Comparison of ENCODE assay signal across 8 cellular contexts in the genomic region with DNA sequence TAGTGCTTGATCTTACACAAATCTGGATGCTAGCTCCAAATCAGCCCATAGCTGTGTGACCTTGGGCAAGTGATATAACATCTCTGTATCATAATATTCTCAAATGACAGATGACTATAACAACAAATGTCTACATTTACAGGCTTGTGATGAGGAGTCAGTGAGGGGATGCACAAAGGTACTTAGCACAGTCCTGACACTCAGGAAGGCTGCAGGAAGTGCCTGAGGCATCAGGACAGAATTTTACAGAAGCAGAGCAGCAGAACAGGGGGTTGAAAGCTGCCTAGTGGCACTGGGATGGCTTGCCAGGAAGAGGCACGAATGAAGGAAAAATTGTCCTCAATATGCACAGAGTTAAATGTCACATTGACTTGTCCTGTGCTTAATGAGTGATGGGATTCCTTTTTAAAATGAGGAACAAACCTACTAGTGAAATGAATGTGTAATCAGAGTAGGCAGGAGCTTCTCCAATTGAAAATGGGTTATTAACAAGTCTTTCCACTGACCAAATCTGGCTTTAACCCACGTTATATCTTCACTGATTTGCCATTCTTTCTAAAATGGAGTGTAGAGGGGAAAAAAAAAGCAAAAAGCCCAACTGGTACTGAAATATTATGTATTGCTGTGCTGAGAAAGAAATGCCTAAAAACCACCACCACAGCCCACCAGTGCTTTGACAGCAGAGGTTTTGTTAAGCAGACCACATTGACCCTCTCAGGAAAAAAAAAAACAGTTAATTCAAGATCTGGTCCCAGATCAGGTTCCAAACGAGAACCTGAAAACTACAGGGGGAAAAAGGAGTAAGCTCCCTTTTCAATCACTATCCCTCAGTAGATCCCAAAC. TPM values are rescaled to one million over a fixed set of nuclear protein-coding genes. Genes with fewer than 3 reads are reported as not detected.
A peak's percentile ranks its signal among the peaks of the same experiment; 100 is the strongest.
DNase-seq lines count a peak whose midpoint lies in the region; ATAC-seq and TF ChIP-seq lines count a peak whose summit lies in the region.

No MANE protein-coding gene starts in this region.

- in situ Hi-C loops in GM23248 (cut with MboI): loop anchor here (10.0 to 25.0 kb wide), 2 partner anchors 319 to 547 kb away; no protein-coding TSS in a partner anchor

- TF ChIP-seq CTCF in DND-41 (IDR thresholded peaks at IDR 0.05; ENCODE audit: borderline replicate concordance, extremely low read depth, low read length, poor library complexity, severe bottlenecking) (no peak), hepatocyte (IDR thresholded peaks at IDR 0.05; ENCODE audit: poor library complexity) (no peak), vagina (IDR thresholded peaks at IDR 0.05) (no peak)

- H3K9me2 ChIP-seq in GM23248 (ENCODE audit: insufficient read depth) (no peaks in the 10 kb centered on the region), hepatocyte (replicated peaks; ENCODE audit: insufficient read depth) (no peaks in the 10 kb centered on the region), Karpas-422 (replicated peaks; ENCODE audit: insufficient read depth, low read length) (no peaks in the 10 kb centered on the region)

- H3K9me3 ChIP-seq in DND-41 (ENCODE audit: insufficient read depth, low read length, severe bottlenecking) (no peaks in the 10 kb centered on the region), GM23248 (ENCODE audit: low read depth) (no peaks in the 10 kb centered on the region), hepatocyte (ENCODE audit: low read depth) (no peaks in the 10 kb centered on the region), vagina (no peaks in the 10 kb centered on the region), Karpas-422 (ENCODE audit: low read length) (no peaks in the 10 kb centered on the region)

- peak overlapping the region in 1 of 2 experiments; percentile 37; a peak in 2 of 4 replicates for H3K4me3 ChIP-seq in DND-41 (ENCODE audit: low read depth in 1 of 2, low read length in 2 of 2)
- H3K4me3 ChIP-seq in GM23248: peak overlapping the region; percentile 45
- H3K4me3 ChIP-seq in hepatocyte: no peak overlapping the region
- peak overlapping the region in 1 of 2 donors; percentile 1 for H3K4me3 ChIP-seq in vagina
- no peak overlapping the region for H3K4me3 ChIP-seq in Karpas-422 (ENCODE audit: low read length)

- intact Hi-C loops in vagina (cut with DNase I): no loop called here

- H3K9ac ChIP-seq in DND-41 (ENCODE audit: low read depth, low read length) (peak overlapping the region; percentile 15; the same call in 1 of the 2 replicates), GM23248 (peak overlapping the region; percentile 47), Karpas-422 (ENCODE audit: low read length) (no peak overlapping the region)

- 42 to 70% methylated on average over 3 of the region's 3 CpGs for WGBS in GM23248 (ENCODE audit: low coverage in 1 of 2, low lambda C conversion rate in 2 of 2, missing lambda C conversion rate in 2 of 2), 2 experiments
- 71% methylated on average over 3 of the region's 3 CpGs for WGBS in hepatocyte (ENCODE audit: low lambda C conversion rate, missing lambda C conversion rate)

- no peak for TF ChIP-seq POLR2A in vagina (IDR thresholded peaks at IDR 0.05)

- H4K20me1 ChIP-seq in DND-41 (ENCODE audit: insufficient read depth, low read length) (peaks cover 67% of the 10 kb centered on the region), GM23248 (ENCODE audit: insufficient read depth) (no peaks in the 10 kb centered on the region), hepatocyte (ENCODE audit: insufficient read depth, poor library complexity, severe bottlenecking) (peaks cover 54% of the 10 kb centered on the region), Karpas-422 (ENCODE audit: insufficient read depth, low read depth, low read length) (peaks cover 54% of the 10 kb centered on the region)

- H3K79me2 ChIP-seq in DND-41 (ENCODE audit: insufficient read depth, low read length): peaks cover 100% of the 10 kb centered on the region
- peaks cover 98% of the 10 kb centered on the region for H3K79me2 ChIP-seq in GM23248 (ENCODE audit: insufficient read depth)
- peaks cover 98% of the 10 kb centered on the region for H3K79me2 ChIP-seq in hepatocyte
- peaks cover 28% of the 10 kb centered on the region for H3K79me2 ChIP-seq in Karpas-422 (ENCODE audit: low read length)

- H2AFZ ChIP-seq in DND-41 (ENCODE audit: low read depth, low read length) (no peak overlapping the region), GM23248 (no peak overlapping the region), hepatocyte (no peak overlapping the region), Karpas-422 (ENCODE audit: low read length) (no peak overlapping the region)

- H3K27ac ChIP-seq in DND-41 (ENCODE audit: low read length): peak overlapping the region; percentile 64
- peak overlapping the region; percentile 93 for H3K27ac ChIP-seq in GM23248
- peak overlapping the region; percentile 20 for H3K27ac ChIP-seq in hepatocyte
- H3K27ac ChIP-seq in vagina: peak overlapping the region; percentile 100
- no peak overlapping the region for H3K27ac ChIP-seq in Karpas-422 (ENCODE audit: low read length)

- peaks cover 79% of the 10 kb centered on the region for H3K4me1 ChIP-seq in DND-41 (ENCODE audit: insufficient read depth, low read length)
- H3K4me1 ChIP-seq in GM23248 (ENCODE audit: insufficient read depth): peaks cover 66% of the 10 kb centered on the region
- H3K4me1 ChIP-seq in hepatocyte (ENCODE audit: insufficient read depth): peaks cover 55% of the 10 kb centered on the region
- peaks cover 83% of the 10 kb centered on the region for H3K4me1 ChIP-seq in vagina
- peaks cover 33% of the 10 kb centered on the region for H3K4me1 ChIP-seq in Karpas-422 (ENCODE audit: low read length)

- peaks cover 50% of the 10 kb centered on the region for H3F3A ChIP-seq in GM23248 (ENCODE audit: insufficient read depth)

- H3K27me3 ChIP-seq in DND-41 (ENCODE audit: insufficient read depth, low read length, poor library complexity): no peaks in the 10 kb centered on the region
- H3K27me3 ChIP-seq in GM23248 (replicated peaks; ENCODE audit: insufficient read depth): no peaks in the 10 kb centered on the region
- no peaks in the 10 kb centered on the region for H3K27me3 ChIP-seq in hepatocyte
- no peaks in the 10 kb centered on the region for H3K27me3 ChIP-seq in vagina
- no peaks in the 10 kb centered on the region for H3K27me3 ChIP-seq in Karpas-422 (ENCODE audit: low read length)

- ATAC-seq in DND-41 (ENCODE audit: insufficient read depth, low read depth) (peak; percentile 43), SK-N-SH treated with all-trans-retinoic acid at 6 μM for 48 hours (peak; percentile 7), HG02763 (IDR thresholded peaks at IDR 0.05; ENCODE audit: unreplicated experiment) (no peak)

- H3K36me3 ChIP-seq in DND-41 (ENCODE audit: insufficient read depth, low read length): peaks cover 43% of the 10 kb centered on the region
- H3K36me3 ChIP-seq in GM23248 (ENCODE audit: low read depth): no peaks in the 10 kb centered on the region
- H3K36me3 ChIP-seq in hepatocyte (replicated peaks; ENCODE audit: insufficient read depth, low read depth): no peaks in the 10 kb centered on the region
- H3K36me3 ChIP-seq in vagina: no peaks in the 10 kb centered on the region
- no peaks in the 10 kb centered on the region for H3K36me3 ChIP-seq in Karpas-422 (ENCODE audit: insufficient read depth, low read length)

- DNase-seq in DND-41 (no peak), GM23248 (no peak), hepatocyte (ENCODE audit: low spot score) (no peak), vagina (ENCODE audit: extremely low spot score in 2 of 2) (no peak), NCI-H1092 (lab: John Stamatoyannopoulos, UW) (no peak), Karpas-422 (no peak)

- H3K4me2 ChIP-seq in DND-41 (ENCODE audit: insufficient read depth, low read length): peak overlapping the region; percentile 63
- H3K4me2 ChIP-seq in GM23248 (ENCODE audit: unreplicated experiment): peak overlapping the region; percentile 59
- peak overlapping the region; percentile 21 for H3K4me2 ChIP-seq in hepatocyte
- no peak overlapping the region for H3K4me2 ChIP-seq in Karpas-422 (ENCODE audit: low read depth, low read length, poor library complexity, severe bottlenecking)

TF ChIP-seq in SK-N-SH treated with all-trans-retinoic acid at 6 μM for 48 hours, 23 proteins besides CTCF, POLR2A, EP300 and RAD21 (continues in another document):
- TF ChIP-seq ZFP30 (CRISPR knock-in tag; IDR thresholded peaks at IDR 0.05) (no peak), BACH2 (CRISPR knock-in tag; IDR thresholded peaks at IDR 0.05; ENCODE audit: borderline replicate concordance) (no peak), CSDC2 (CRISPR knock-in tag; IDR thresholded peaks at IDR 0.05) (no peak)
- TF ChIP-seq, protein P1, sequence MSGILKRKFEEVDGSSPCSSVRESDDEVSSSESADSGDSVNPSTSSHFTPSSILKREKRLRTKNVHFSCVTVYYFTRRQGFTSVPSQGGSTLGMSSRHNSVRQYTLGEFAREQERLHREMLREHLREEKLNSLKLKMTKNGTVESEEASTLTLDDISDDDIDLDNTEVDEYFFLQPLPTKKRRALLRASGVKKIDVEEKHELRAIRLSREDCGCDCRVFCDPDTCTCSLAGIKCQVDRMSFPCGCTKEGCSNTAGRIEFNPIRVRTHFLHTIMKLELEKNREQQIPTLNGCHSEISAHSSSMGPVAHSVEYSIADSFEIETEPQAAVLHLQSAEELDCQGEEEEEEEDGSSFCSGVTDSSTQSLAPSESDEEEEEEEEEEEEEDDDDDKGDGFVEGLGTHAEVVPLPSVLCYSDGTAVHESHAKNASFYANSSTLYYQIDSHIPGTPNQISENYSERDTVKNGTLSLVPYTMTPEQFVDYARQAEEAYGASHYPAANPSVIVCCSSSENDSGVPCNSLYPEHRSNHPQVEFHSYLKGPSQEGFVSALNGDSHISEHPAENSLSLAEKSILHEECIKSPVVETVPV (CRISPR knock-in tag; IDR thresholded peaks at IDR 0.05): no peak
- TF ChIP-seq, protein P2, sequence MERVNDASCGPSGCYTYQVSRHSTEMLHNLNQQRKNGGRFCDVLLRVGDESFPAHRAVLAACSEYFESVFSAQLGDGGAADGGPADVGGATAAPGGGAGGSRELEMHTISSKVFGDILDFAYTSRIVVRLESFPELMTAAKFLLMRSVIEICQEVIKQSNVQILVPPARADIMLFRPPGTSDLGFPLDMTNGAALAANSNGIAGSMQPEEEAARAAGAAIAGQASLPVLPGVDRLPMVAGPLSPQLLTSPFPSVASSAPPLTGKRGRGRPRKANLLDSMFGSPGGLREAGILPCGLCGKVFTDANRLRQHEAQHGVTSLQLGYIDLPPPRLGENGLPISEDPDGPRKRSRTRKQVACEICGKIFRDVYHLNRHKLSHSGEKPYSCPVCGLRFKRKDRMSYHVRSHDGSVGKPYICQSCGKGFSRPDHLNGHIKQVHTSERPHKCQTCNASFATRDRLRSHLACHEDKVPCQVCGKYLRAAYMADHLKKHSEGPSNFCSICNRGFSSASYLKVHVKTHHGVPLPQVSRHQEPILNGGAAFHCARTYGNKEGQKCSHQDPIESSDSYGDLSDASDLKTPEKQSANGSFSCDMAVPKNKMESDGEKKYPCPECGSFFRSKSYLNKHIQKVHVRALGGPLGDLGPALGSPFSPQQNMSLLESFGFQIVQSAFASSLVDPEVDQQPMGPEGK (CRISPR knock-in tag; IDR thresholded peaks at IDR 0.05; ENCODE audit: borderline replicate concordance): no peak

RNA-seq across cellular contexts. Expression of a gene that starts 11.6 kb away (rescaled TPM):
- total RNA-seq in GM23248 (2014; rRNA removed; shearing (Covaris generic)): 13.9 and 14.4 TPM in 2 replicates
- polyA plus RNA-seq in GM23248 (2016; fragmentation: Nextera tagmentation; extraction: Ambion mirVana) (58.9 and 62.2 TPM in 2 replicates), hepatocyte (146 and 160 TPM in 2 replicates)
- total RNA-seq in hepatocyte (61.2 and 72.0 TPM in 2 replicates), vagina (73.7 TPM)
- total RNA-seq in Karpas-422 (2014; rRNA removed; shearing (Covaris generic); ENCODE audit: low replicate concordance): 6.8 and 12.4 TPM in 2 replicates
